ENCODE assay signal across 11 cellular contexts in the genomic region with DNA sequence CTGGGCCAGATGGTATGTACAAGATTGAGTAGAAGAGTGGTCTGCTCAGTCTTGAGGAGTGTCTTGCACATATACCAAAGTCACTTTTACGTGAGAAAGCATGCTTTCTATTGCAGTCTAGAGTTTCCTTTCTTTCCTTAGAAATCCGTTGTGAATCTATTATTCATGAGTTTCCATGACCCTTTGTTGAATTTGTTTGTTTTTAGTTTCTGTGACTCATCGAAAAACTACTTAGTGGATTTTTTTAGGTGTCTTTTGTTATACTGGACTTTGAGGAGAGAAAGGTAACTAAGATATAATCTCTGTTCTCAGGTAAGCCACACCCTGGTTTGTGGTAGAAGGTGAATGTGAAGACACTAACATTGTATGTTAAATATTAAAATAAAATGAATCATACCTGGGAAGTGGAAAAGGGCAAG. TPM values are rescaled to one million over a fixed set of nuclear protein-coding genes. Genes with fewer than 3 reads are reported as not detected.
DNase-seq lines count a peak whose midpoint lies in the region; ATAC-seq and TF ChIP-seq lines count a peak whose summit lies in the region.
"Had no signal": no experiment of that assay in that cellular context is flagged by ENCODE, and none has a peak within 500 bp of the region (broad histone marks: within the 10 kb centered on the region; RNA-seq: fewer than 3 reads in every experiment).

No MANE protein-coding gene starts in this region.

- H3K4me3 ChIP-seq in HUES64 (ENCODE audit: low read length) (no peak overlapping the region), mucosa of rectum (ENCODE audit: low read length in 2 of 2) (no peak overlapping the region)

- peaks cover 75% of the 10 kb centered on the region for H3K4me1 ChIP-seq in HUES64 (ENCODE audit: insufficient read depth, low read length)
- peaks cover 26 to 37% of the 10 kb centered on the region in 2 donors for H3K4me1 ChIP-seq in mucosa of rectum (ENCODE audit: control insufficient read depth in 2 of 2, insufficient read depth in 2 of 2, low read length in 2 of 2)

- H3K36me3 ChIP-seq in HUES64 (ENCODE audit: insufficient read depth, low read length) = no peaks in the 10 kb centered on the region
- H3K36me3 ChIP-seq in mucosa of rectum (ENCODE audit: control insufficient read depth in 2 of 2, insufficient read depth in 2 of 2, low read length in 2 of 2) = no peaks in the 10 kb centered on the region

- H3K27ac ChIP-seq in HUES64 (ENCODE audit: low read depth, low read length) (peak overlapping the region; percentile 69), mucosa of rectum (ENCODE audit: low read depth in 2 of 2, low read length in 2 of 2) (peak overlapping the region; percentile 46 to 75)

- WGBS in HUES64 = 64% methylated on average over 3 of the region's 3 CpGs

- BruUV-seq in MCF 10A (replicated peaks; lab: Mats Ljungman, UMichigan) = no TSS peak

- peak overlapping the region; percentile 61 for H3K27ac Mint-ChIP-seq in MCF 10A (ENCODE audit: low read depth, unreplicated experiment)

- peak overlapping the region; percentile 5 for H3K4me3 Mint-ChIP-seq in MCF 10A (ENCODE audit: unreplicated experiment)

- H3K9me3 ChIP-seq in HUES64 (ENCODE audit: insufficient read depth, low read depth, low read length) = no peaks in the 10 kb centered on the region
- H3K9me3 ChIP-seq in mucosa of rectum (ENCODE audit: control insufficient read depth in 2 of 2, low read length in 2 of 2) = no peaks in the 10 kb centered on the region

- ATAC-seq in GM21786 (IDR thresholded peaks at IDR 0.05; ENCODE audit: unreplicated experiment) (no peak), left lobe of liver (no peak)

- CTCF ChIA-PET in MCF 10A (lab: Yijun Ruan, JAX) = interaction anchor here (0.6 kb wide), 1 partner anchor 1378 kb away, joined by 5 read pairs; no protein-coding TSS in a partner anchor

- H3K27me3 ChIP-seq in HUES64 (ENCODE audit: insufficient read depth, low read length) (no peaks in the 10 kb centered on the region), mucosa of rectum (ENCODE audit: control insufficient read depth in 2 of 2, insufficient read depth in 2 of 2, low read length in 2 of 2) (no peaks in the 10 kb centered on the region)

- no peaks in the 10 kb centered on the region for H3K27me3 Mint-ChIP-seq in MCF 10A (ENCODE audit: insufficient read depth, unreplicated experiment)

- POLR2A ChIA-PET in MCF 10A (lab: Yijun Ruan, JAX) = interaction anchor here (0.6 to 1.7 kb wide), 5 partner anchors 10 to 240 kb away, joined by 3 to 5 read pairs (median 3); no protein-coding TSS in a partner anchor

- peaks cover 23% of the 10 kb centered on the region for H3K4me1 Mint-ChIP-seq in MCF 10A (ENCODE audit: insufficient read depth, unreplicated experiment)

- intact Hi-C loops in MCF 10A (cut with micrococcal nuclease) = no loop called here

- H3K9me3 Mint-ChIP-seq in MCF 10A (ENCODE audit: unreplicated experiment) = no peaks in the 10 kb centered on the region

- DNase-seq in Daoy (ENCODE audit: low read depth) (peak; percentile 8), MCF 10A (ENCODE audit: unreplicated experiment) (peak; percentile 73), left lobe of liver (ENCODE audit: low spot score) (no peak), mucosa of gallbladder (ENCODE audit: low spot score) (no peak)
- DNase-seq: GDM1, midbrain, NCI-H2081, T-helper 9 cell had no signal

- peaks cover 5% of the 10 kb centered on the region for H3K36me3 Mint-ChIP-seq in MCF 10A (ENCODE audit: insufficient read depth, unreplicated experiment)

- TF ChIP-seq CTCF in MCF 10A (IDR thresholded peaks at IDR 0.05; ENCODE audit: unreplicated experiment) = no peak

- H3K9ac ChIP-seq in HUES64 (ENCODE audit: low read depth, low read length) (peak overlapping the region; percentile 18; the same call in 1 of the 2 replicates), mucosa of rectum (ENCODE audit: low read depth in 1 of 2, low read length in 2 of 2) (no peak overlapping the region)

RNA-seq across cellular contexts. Expression of a gene that starts 23.0 kb away (rescaled TPM):
- total RNA-seq in Daoy (2014; rRNA removed; shearing (Covaris generic)) = 21.3 and 21.9 TPM in 2 replicates
- polyA plus RNA-seq in HUES64 (2013, experiment 1 of 2) = 43.8 TPM
- polyA plus RNA-seq in HUES64 (2013, experiment 2 of 2) = 39.5 TPM
- total RNA-seq in MCF 10A (2022) (13.7 and 19.9 TPM in 2 replicates), left lobe of liver (0.65 TPM), mucosa of gallbladder (45.3 TPM)

Comparison
In these comparisons a context has a peak if more than half of its experiments do, and no peak if none do; other contexts are left out.
1. DNase-seq: peak in Daoy (single experiment) and MCF 10A (single experiment); none in left lobe of liver (single experiment) and mucosa of gallbladder (single experiment).